In genomic region chr22:29139965-29140782, GRCh38 we compare ENCODE assay signal across 14 cellular contexts.
DNase-seq lines count a peak whose midpoint lies in the region; ATAC-seq, FAIRE-seq and TF ChIP-seq lines count a peak whose summit lies in the region.
"Had no signal": no experiment of that assay in that cellular context is flagged by ENCODE, and none has a peak within 500 bp of the region (broad histone marks: within the 10 kb centered on the region; RNA-seq: fewer than 3 reads in every experiment).

No MANE protein-coding gene starts in this region.

- no peaks in the 10 kb centered on the region for H4K20me1 ChIP-seq in hepatocyte (ENCODE audit: insufficient read depth, poor library complexity, severe bottlenecking)

- H3K27me3 ChIP-seq in bronchial epithelial cell (ENCODE audit: control insufficient read depth, insufficient read depth, low read length): no peaks in the 10 kb centered on the region
- H3K27me3 ChIP-seq in hepatocyte: no peaks in the 10 kb centered on the region
- H3K27me3 ChIP-seq: heart right ventricle had no signal

- H3K36me3 ChIP-seq in bronchial epithelial cell (ENCODE audit: control insufficient read depth, insufficient read depth, low read length) (peaks cover 10% of the 10 kb centered on the region), hepatocyte (replicated peaks; ENCODE audit: insufficient read depth, low read depth) (no peaks in the 10 kb centered on the region)

- peak; percentile 87 for ATAC-seq in sciatic nerve
- no peak for ATAC-seq in GM21528 (IDR thresholded peaks at IDR 0.05; ENCODE audit: low FRiP score, unreplicated experiment)
- ATAC-seq: activated naive CD4-positive, alpha-beta T cell treated with anti-CD3 and anti-CD28 coated beads, Interleukin-2, amount 50 U/mL, for 72 hours had no signal

- 61% methylated on average over 8 of the region's 8 CpGs for WGBS in hepatocyte (ENCODE audit: low lambda C conversion rate, missing lambda C conversion rate)

- H3K9me3 Mint-ChIP-seq in chondrocyte (ENCODE audit: low read depth): no peaks in the 10 kb centered on the region
- H3K9me3 Mint-ChIP-seq: activated naive CD4-positive, alpha-beta T cell treated with anti-CD3 and anti-CD28 coated beads, Interleukin-2, amount 50 U/mL, for 72 hours had no signal

- no peaks in the 10 kb centered on the region for H3K9me3 ChIP-seq in hepatocyte (ENCODE audit: low read depth)
- H3K9me3 ChIP-seq: heart right ventricle had no signal

- peaks cover 4% of the 10 kb centered on the region for H3K36me3 Mint-ChIP-seq in chondrocyte (ENCODE audit: low read depth)
- H3K36me3 Mint-ChIP-seq: activated naive CD4-positive, alpha-beta T cell treated with anti-CD3 and anti-CD28 coated beads, Interleukin-2, amount 50 U/mL, for 72 hours had no signal

- peaks cover 5% of the 10 kb centered on the region for H3K4me1 ChIP-seq in hepatocyte (ENCODE audit: insufficient read depth)

- H3K79me2 ChIP-seq in hepatocyte: no peaks in the 10 kb centered on the region

- no peaks in the 10 kb centered on the region for H3K4me1 Mint-ChIP-seq in chondrocyte (ENCODE audit: low read depth)

- peak; percentile 80 for FAIRE-seq in bronchial epithelial cell (lab: Jason Lieb, UNC)

- H3K27ac Mint-ChIP-seq in chondrocyte (ENCODE audit: unreplicated experiment): no peak overlapping the region
- H3K27ac Mint-ChIP-seq: activated naive CD4-positive, alpha-beta T cell treated with anti-CD3 and anti-CD28 coated beads, Interleukin-2, amount 50 U/mL, for 72 hours had no signal

- H3K9me2 ChIP-seq in hepatocyte (replicated peaks; ENCODE audit: insufficient read depth): no peaks in the 10 kb centered on the region

- H3K27ac ChIP-seq in hepatocyte: peak overlapping the region; percentile 43

- DNase-seq in GM03348 (ENCODE audit: low spot score): peak; percentile 45
- no peak for DNase-seq in bronchial epithelial cell (ENCODE audit: low read depth)
- no peak for DNase-seq in hepatocyte (ENCODE audit: low spot score)
- no peak for DNase-seq in sciatic nerve (ENCODE audit: low spot score)
- no peak for DNase-seq in hippocampal formation (lab: John Stamatoyannopoulos, UW)
- DNase-seq in chondrocyte (ENCODE audit: low spot score): no peak
- no peak for DNase-seq in NCI-H2196 treated with DMSO at 0.1 percent for 48 hours (lab: John Stamatoyannopoulos, UW; ENCODE audit: unreplicated experiment)
- DNase-seq: cerebellar nuclear complex; DMS 273 treated with DMSO at 0.1 percent for 48 hours; heart right ventricle; kidney glomerular epithelial cell; stimulated activated CD4-positive, alpha-beta T cell treated with anti-CD3 and anti-CD28 coated beads, Interleukin-2, amount 100 ng/mL, for 24 hours had no signal

- intact Hi-C loops in sciatic nerve (cut with DNase I): no loop called here

- H3K4me3 ChIP-seq in bronchial epithelial cell (ENCODE audit: low read depth, low read length): no peak overlapping the region
- no peak overlapping the region for H3K4me3 ChIP-seq in hepatocyte
- H3K4me3 ChIP-seq: heart right ventricle had no signal

- no peak overlapping the region for H3K4me3 Mint-ChIP-seq in chondrocyte (ENCODE audit: unreplicated experiment)

- H3K27me3 Mint-ChIP-seq in chondrocyte (ENCODE audit: low read depth): no peaks in the 10 kb centered on the region

- H2AFZ ChIP-seq in hepatocyte: no peak overlapping the region

- H3K4me2 ChIP-seq in hepatocyte: peak overlapping the region; percentile 9

- TF ChIP-seq CTCF in bronchial epithelial cell (IDR thresholded peaks at IDR 0.05; ENCODE audit: insufficient read depth, low read length, severe bottlenecking): no peak
- no peak for TF ChIP-seq CTCF in hepatocyte (IDR thresholded peaks at IDR 0.05; ENCODE audit: poor library complexity)
- no peak for TF ChIP-seq CTCF in chondrocyte (IDR thresholded peaks at IDR 0.05)
